In genomic region chr5:150758210-150758533, GRCh38 we compare ENCODE assay signal across 1 cellular context.
TF ChIP-seq lines count a peak whose summit lies in the region.

No MANE protein-coding gene starts in this region.

TF ChIP-seq in HepG2, 621 proteins besides CTCF, POLR2A, EP300 and RAD21 (continued from another document):
- TF ChIP-seq, protein P1, sequence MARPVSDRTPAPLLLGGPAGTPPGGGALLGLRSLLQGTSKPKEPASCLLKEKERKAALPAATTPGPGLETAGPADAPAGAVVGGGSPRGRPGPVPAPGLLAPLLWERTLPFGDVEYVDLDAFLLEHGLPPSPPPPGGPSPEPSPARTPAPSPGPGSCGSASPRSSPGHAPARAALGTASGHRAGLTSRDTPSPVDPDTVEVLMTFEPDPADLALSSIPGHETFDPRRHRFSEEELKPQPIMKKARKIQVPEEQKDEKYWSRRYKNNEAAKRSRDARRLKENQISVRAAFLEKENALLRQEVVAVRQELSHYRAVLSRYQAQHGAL (CRISPR knock-in tag; IDR thresholded peaks at IDR 0.05; ENCODE audit: not compliant biosample characterization), result no peak
- TF ChIP-seq TARDBP (CRISPR knock-in tag; IDR thresholded peaks at IDR 0.05) (peak; percentile 39; the same call in 1 of the 2 replicates), FOXA3 (CRISPR knock-in tag; IDR thresholded peaks at IDR 0.05) (no peak), ZNF121 (CRISPR knock-in tag; IDR thresholded peaks at IDR 0.05) (peak; percentile 86), ZNF510 (CRISPR knock-in tag; IDR thresholded peaks at IDR 0.05; ENCODE audit: low read depth) (no peak), PHB2 (IDR thresholded peaks at IDR 0.05; ENCODE audit: partially characterized antibody) (no peak), ZNF816 (CRISPR knock-in tag; IDR thresholded peaks at IDR 0.05; ENCODE audit: borderline replicate concordance) (0 out of 2 replicates have a peak, but pooled peaks have one; percentile 37), MED1 (CRISPR knock-in tag; IDR thresholded peaks at IDR 0.05) (0 out of 2 replicates have a peak, but pooled peaks have one; percentile 7), HOXA3 (CRISPR knock-in tag; IDR thresholded peaks at IDR 0.05) (no peak), NFIC (IDR thresholded peaks at IDR 0.05; ENCODE audit: low read length) (peak; percentile 66; the same call in 1 of the 2 replicates), AFF4 (CRISPR knock-in tag; IDR thresholded peaks at IDR 0.05) (no peak), SIN3A (IDR thresholded peaks at IDR 0.05; ENCODE audit: borderline replicate concordance, low read depth, low read length) (0 out of 2 replicates have a peak, but pooled peaks have one; percentile 38), DMAP1 (CRISPR knock-in tag; IDR thresholded peaks at IDR 0.05) (peak; percentile 72), NFE2L2 (IDR thresholded peaks at IDR 0.05; ENCODE audit: low read length) (no peak), SMYD3 (CRISPR knock-in tag; IDR thresholded peaks at IDR 0.05) (no peak), DZIP1 (CRISPR knock-in tag; IDR thresholded peaks at IDR 0.05) (no peak)
- TF ChIP-seq, protein P2, sequence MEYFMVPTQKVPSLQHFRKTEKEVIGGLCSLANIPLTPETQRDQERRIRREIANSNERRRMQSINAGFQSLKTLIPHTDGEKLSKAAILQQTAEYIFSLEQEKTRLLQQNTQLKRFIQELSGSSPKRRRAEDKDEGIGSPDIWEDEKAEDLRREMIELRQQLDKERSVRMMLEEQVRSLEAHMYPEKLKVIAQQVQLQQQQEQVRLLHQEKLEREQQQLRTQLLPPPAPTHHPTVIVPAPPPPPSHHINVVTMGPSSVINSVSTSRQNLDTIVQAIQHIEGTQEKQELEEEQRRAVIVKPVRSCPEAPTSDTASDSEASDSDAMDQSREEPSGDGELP (IDR thresholded peaks at IDR 0.05; ENCODE audit: borderline replicate concordance, low read depth), result no peak
- TF ChIP-seq, protein P3, sequence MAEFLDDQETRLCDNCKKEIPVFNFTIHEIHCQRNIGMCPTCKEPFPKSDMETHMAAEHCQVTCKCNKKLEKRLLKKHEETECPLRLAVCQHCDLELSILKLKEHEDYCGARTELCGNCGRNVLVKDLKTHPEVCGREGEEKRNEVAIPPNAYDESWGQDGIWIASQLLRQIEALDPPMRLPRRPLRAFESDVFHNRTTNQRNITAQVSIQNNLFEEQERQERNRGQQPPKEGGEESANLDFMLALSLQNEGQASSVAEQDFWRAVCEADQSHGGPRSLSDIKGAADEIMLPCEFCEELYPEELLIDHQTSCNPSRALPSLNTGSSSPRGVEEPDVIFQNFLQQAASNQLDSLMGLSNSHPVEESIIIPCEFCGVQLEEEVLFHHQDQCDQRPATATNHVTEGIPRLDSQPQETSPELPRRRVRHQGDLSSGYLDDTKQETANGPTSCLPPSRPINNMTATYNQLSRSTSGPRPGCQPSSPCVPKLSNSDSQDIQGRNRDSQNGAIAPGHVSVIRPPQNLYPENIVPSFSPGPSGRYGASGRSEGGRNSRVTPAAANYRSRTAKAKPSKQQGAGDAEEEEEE (CRISPR knock-in tag; IDR thresholded peaks at IDR 0.05; ENCODE audit: borderline replicate concordance), result no peak
- TF ChIP-seq, protein P4, sequence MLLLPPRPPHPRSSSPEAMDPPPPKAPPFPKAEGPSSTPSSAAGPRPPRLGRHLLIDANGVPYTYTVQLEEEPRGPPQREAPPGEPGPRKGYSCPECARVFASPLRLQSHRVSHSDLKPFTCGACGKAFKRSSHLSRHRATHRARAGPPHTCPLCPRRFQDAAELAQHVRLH (CRISPR knock-in tag; IDR thresholded peaks at IDR 0.05; ENCODE audit: borderline replicate concordance, low read depth), result no peak
- TF ChIP-seq, protein P5, sequence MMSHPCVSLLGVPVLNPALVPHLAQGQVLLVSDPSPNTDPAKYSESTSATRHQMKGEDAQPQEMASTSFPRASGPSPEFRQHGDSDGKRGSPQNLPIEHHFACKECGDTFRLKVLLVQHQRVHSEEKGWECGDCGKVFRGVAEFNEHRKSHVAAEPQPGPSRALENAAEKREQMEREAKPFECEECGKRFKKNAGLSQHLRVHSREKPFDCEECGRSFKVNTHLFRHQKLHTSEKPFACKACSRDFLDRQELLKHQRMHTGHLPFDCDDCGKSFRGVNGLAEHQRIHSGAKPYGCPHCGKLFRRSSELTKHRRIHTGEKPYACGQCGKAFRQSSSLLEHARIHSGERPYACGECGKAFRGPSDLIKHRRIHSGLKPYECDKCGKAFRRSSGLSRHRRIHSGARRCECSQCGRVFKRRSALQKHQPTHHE (CRISPR knock-in tag; IDR thresholded peaks at IDR 0.05; ENCODE audit: borderline replicate concordance), result no peak
- TF ChIP-seq, protein P6, sequence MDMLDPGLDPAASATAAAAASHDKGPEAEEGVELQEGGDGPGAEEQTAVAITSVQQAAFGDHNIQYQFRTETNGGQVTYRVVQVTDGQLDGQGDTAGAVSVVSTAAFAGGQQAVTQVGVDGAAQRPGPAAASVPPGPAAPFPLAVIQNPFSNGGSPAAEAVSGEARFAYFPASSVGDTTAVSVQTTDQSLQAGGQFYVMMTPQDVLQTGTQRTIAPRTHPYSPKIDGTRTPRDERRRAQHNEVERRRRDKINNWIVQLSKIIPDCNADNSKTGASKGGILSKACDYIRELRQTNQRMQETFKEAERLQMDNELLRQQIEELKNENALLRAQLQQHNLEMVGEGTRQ (IDR thresholded peaks at IDR 0.05; ENCODE audit: low read depth, low read length), result no peak
- TF ChIP-seq, protein P6 (CRISPR knock-in tag; IDR thresholded peaks at IDR 0.05; ENCODE audit: borderline replicate concordance), result no peak
